Comparison of ENCODE assay signal across 12 cellular contexts in the genomic region with DNA sequence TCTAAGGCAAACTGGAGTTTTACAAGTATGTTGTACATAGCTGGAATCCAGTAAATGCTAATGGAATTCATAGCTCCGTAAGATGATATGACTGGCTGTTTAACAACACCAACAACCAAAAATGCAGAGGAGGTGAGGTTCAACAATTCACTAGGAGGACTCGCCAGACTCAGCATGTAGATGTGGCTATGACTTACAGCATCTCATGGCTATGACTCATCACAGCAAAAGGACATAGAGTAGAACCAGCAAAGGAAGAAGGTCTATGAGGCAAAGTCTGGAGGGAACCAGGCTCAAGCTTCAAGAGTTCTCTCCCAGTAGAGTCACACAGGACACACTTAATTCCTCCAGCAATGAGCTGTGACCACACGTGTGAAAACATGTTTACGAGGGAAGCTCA.
DNase-seq lines count a peak whose midpoint lies in the region; ATAC-seq and TF ChIP-seq lines count a peak whose summit lies in the region.
"Had no signal": no experiment of that assay in that cellular context is flagged by ENCODE, and none has a peak within 500 bp of the region (broad histone marks: within the 10 kb centered on the region; RNA-seq: fewer than 3 reads in every experiment).

No MANE protein-coding gene starts in this region.

- DNase-seq in HT1080 (ENCODE audit: low read depth) (peak; percentile 46), cardiac fibroblast (ENCODE audit: low read depth in 2 of 2) (peak; percentile 85 to 89), left lung (no peak), transverse colon (no peak), NCI-H510A treated with DMSO at 0.1 percent for 48 hours (lab: John Stamatoyannopoulos, UW) (no peak)
- DNase-seq: activated effector memory CD4-positive, alpha-beta T cell treated with Interleukin-2 at 50 U/mL for 16 hours; natural killer cell; NCI-H2171; substantia nigra had no signal

- peak; percentile 74 for ATAC-seq in left lung
- ATAC-seq in GM18868 (IDR thresholded peaks at IDR 0.05; ENCODE audit: unreplicated experiment): no peak
- ATAC-seq in GM18909 (IDR thresholded peaks at IDR 0.05; ENCODE audit: poor library complexity, unreplicated experiment): no peak
- ATAC-seq: natural killer cell had no signal

- in situ Hi-C loops in transverse colon (cut with MboI; ENCODE audit: low pct_ligation_motif_present in 1 of 4, low pct_unique_long_range_greater_than_20kb in 1 of 4, low sequenced_read_pairs in 3 of 4): no loop called here

- intact Hi-C loops in left lung (cut with DNase I): no loop called here
- intact Hi-C loops in transverse colon (cut with DNase I; ENCODE audit: low total_unique reads): loop anchor here (10.0 kb wide), 1 partner anchor 1839 kb away; no protein-coding TSS in a partner anchor

- H3K27ac ChIP-seq in left lung (peak overlapping the region in 1 of 2 donors; percentile 33), transverse colon (peak overlapping the region; percentile 62 to 74 (median 68))
- H3K27ac ChIP-seq: VCaP had no signal

- TF ChIP-seq EP300 in transverse colon (IDR thresholded peaks at IDR 0.05; ENCODE audit: low read depth): no peak

- TF ChIP-seq CTCF in cardiac fibroblast (IDR thresholded peaks at IDR 0.05; ENCODE audit: low read depth, low read length) (no peak), left lung (IDR thresholded peaks at IDR 0.05) (no peak), transverse colon (IDR thresholded peaks at IDR 0.05) (no peak)

- H3K9me3 ChIP-seq in left lung: peaks cover 0 to 10% of the 10 kb centered on the region in 2 donors
- no peaks in the 10 kb centered on the region for H3K9me3 ChIP-seq in transverse colon

- H3K27me3 ChIP-seq in left lung (no peaks in the 10 kb centered on the region), transverse colon (no peaks in the 10 kb centered on the region)

- no peak for TF ChIP-seq POLR2A in transverse colon (IDR thresholded peaks at IDR 0.05)

- no peak overlapping the region for H3K4me3 ChIP-seq in cardiac fibroblast (replicated peaks in 1 of 2; ENCODE audit: low read depth in 2 of 2, low read length in 2 of 2)
- H3K4me3 ChIP-seq in left lung: no peak overlapping the region
- no peak overlapping the region for H3K4me3 ChIP-seq in transverse colon

- H3K36me3 ChIP-seq in left lung: no peaks in the 10 kb centered on the region
- no peaks in the 10 kb centered on the region for H3K36me3 ChIP-seq in transverse colon

- H3K4me1 ChIP-seq in left lung (no peaks in the 10 kb centered on the region), transverse colon (peaks cover 3 to 31% (median 10%) of the 10 kb centered on the region in 4 donors)

- WGBS in transverse colon (ENCODE audit: low coverage in 1 of 2), 2 donors: 70 to 72% methylated on average over 4 of the region's 4 CpGs

Comparison
In these comparisons a context has a peak if more than half of its experiments do, and no peak if none do; other contexts are left out.
1. DNase-seq: peak in HT1080 (single experiment) and cardiac fibroblast (2 of 2); none in left lung (0 of 2), transverse colon (single experiment) and NCI-H510A treated with DMSO at 0.1 percent for 48 hours (single experiment).